In genomic region chr9:33577786-33578185, GRCh38 we compare ENCODE assay signal across 3 cellular contexts. TPM values are rescaled to one million over a fixed set of nuclear protein-coding genes. Genes with fewer than 3 reads are reported as not detected.
"Had no signal": no experiment of that assay in that cellular context is flagged by ENCODE, and none has a peak within 500 bp of the region (broad histone marks: within the 10 kb centered on the region; RNA-seq: fewer than 3 reads in every experiment).

No MANE protein-coding gene starts in this region.

RNA-seq across cellular contexts. Expression of gene ANKRD18B, which starts 53.7 kb away (rescaled TPM):
- total RNA-seq: Peyer's patch, Right ventricle myocardium superior, SJSA1 had no signal
